8 cellular contexts compared by ENCODE assay signal in the genomic region with DNA sequence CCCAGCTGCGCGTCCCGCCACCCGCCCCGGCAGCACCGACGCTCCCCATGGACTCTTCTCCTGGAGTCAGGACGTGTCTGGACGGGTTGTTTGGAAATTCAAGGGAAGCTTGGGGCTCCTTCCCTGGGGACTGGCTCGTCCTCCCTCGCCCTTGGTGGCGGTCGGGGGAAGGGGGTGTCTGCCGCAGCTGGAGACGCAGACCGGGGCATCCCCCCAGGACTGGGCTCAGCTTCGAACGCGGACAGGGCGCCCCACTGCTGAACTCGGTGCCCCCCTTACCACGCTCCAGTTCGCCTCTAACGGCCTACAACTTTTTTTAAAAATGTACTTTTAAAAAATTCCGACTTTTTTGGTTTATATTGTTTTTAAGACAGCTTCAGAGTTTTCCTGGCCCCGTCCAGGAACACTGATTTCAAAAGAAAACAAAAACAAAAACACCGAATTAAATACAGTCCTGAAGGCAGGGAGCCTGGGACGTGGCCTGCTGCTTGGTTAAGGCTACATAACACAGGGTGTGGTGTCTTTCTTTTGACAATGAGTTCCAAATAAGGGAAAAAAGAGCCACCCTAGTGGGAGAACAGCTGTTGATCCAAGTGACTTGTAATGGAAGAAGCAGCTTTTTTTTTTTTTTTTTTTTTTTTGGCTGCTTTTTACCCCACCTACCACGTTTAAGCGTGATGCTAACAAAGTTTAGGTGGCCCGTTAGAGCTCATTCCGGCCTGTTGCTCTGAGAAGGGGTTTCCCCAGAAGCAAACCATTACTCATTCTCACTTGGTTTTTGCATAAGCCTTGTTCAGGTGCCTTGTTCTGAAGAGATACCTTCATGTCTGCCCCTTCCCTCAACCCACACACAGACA. TPM values are rescaled to one million over a fixed set of nuclear protein-coding genes. Genes with fewer than 3 reads are reported as not detected.
A peak's percentile ranks its signal among the peaks of the same experiment; 100 is the strongest.
DNase-seq lines count a peak whose midpoint lies in the region; ATAC-seq and TF ChIP-seq lines count a peak whose summit lies in the region.

No MANE protein-coding gene starts in this region.

- H3K27ac Mint-ChIP-seq in activated T-cell treated with anti-CD3 and anti-CD28 coated beads, Interleukin-2, amount 50 U/mL, for 72 hours, result no peak overlapping the region

- H3K9me3 Mint-ChIP-seq in activated T-cell treated with anti-CD3 and anti-CD28 coated beads, Interleukin-2, amount 50 U/mL, for 72 hours, result no peaks in the 10 kb centered on the region

- H3K27me3 ChIP-seq in upper lobe of right lung, result no peaks in the 10 kb centered on the region

- no peaks in the 10 kb centered on the region for H3K4me1 ChIP-seq in upper lobe of right lung

- H3K4me1 Mint-ChIP-seq in activated T-cell treated with anti-CD3 and anti-CD28 coated beads, Interleukin-2, amount 50 U/mL, for 72 hours (ENCODE audit: low read depth), result peaks cover 27% of the 10 kb centered on the region

- intact Hi-C loops in upper lobe of right lung (cut with DNase I), result no loop called here

- TF ChIP-seq CTCF in fibroblast of pulmonary artery (IDR thresholded peaks at IDR 0.05; ENCODE audit: low read length, missing control alignments), result no peak
- no peak for TF ChIP-seq CTCF in omental fat pad (IDR thresholded peaks at IDR 0.05)
- TF ChIP-seq CTCF in upper lobe of right lung (IDR thresholded peaks at IDR 0.05), result no peak

- ATAC-seq in GM18517 (IDR thresholded peaks at IDR 0.05; ENCODE audit: unreplicated experiment) (peak; percentile 61), HG02973 (IDR thresholded peaks at IDR 0.05; ENCODE audit: unreplicated experiment) (peak; percentile 65), omental fat pad (ENCODE audit: low FRiP score) (peak; percentile 54), upper lobe of right lung (no peak)
- peak; percentile 68 to 71 for ATAC-seq in activated T-cell treated with anti-CD3 and anti-CD28 coated beads, Interleukin-2, amount 50 U/mL, for 72 hours (replicated peaks in 1 of 2)

- no peaks in the 10 kb centered on the region for H3K36me3 ChIP-seq in upper lobe of right lung

- no peaks in the 10 kb centered on the region for H3K9me3 ChIP-seq in upper lobe of right lung

- peak; percentile 40 for DNase-seq in A172 (ENCODE audit: low spot score)
- peak; percentile 11 for DNase-seq in NCI-H748 treated with DMSO at 0.1 percent for 48 hours (lab: John Stamatoyannopoulos, UW)
- DNase-seq in activated T-cell treated with anti-CD3 and anti-CD28 coated beads, Interleukin-2, amount 50 U/mL, for 72 hours, result peak; percentile 66 to 80
- peak; percentile 80 for DNase-seq in fibroblast of pulmonary artery (ENCODE audit: low read depth)
- DNase-seq in omental fat pad (ENCODE audit: low spot score), result no peak
- DNase-seq in upper lobe of right lung, result no peak

- H3K27me3 Mint-ChIP-seq in activated T-cell treated with anti-CD3 and anti-CD28 coated beads, Interleukin-2, amount 50 U/mL, for 72 hours (ENCODE audit: low read depth), result no peaks in the 10 kb centered on the region

- H3K27ac ChIP-seq in upper lobe of right lung, result peak overlapping the region; percentile 93

- H3K4me3 ChIP-seq in fibroblast of pulmonary artery (replicated peaks; ENCODE audit: low read depth, low read length), result peak overlapping the region; percentile 73
- peak overlapping the region; percentile 79 for H3K4me3 ChIP-seq in upper lobe of right lung

- H3K36me3 Mint-ChIP-seq in activated T-cell treated with anti-CD3 and anti-CD28 coated beads, Interleukin-2, amount 50 U/mL, for 72 hours (ENCODE audit: insufficient read depth in 2 of 2), result peaks cover 2 to 5% of the 10 kb centered on the region in 2 donors

- no peak overlapping the region for H3K4me3 Mint-ChIP-seq in activated T-cell treated with anti-CD3 and anti-CD28 coated beads, Interleukin-2, amount 50 U/mL, for 72 hours

RNA-seq across cellular contexts. Expression of gene DIPK1A, which starts 0.9 kb away (rescaled TPM):
- total RNA-seq in A172 (2014; rRNA removed; shearing (Covaris generic)), result 7.3 and 8.5 TPM in 2 replicates
- 1 to 10 TPM; 8.4 to 9.3 TPM for total RNA-seq in activated T-cell treated with anti-CD3 and anti-CD28 coated beads, Interleukin-2, amount 50 U/mL, for 72 hours
- total RNA-seq in omental fat pad (10 to 100 TPM in 3 of 4 donors, 1 to 10 TPM in 1; 9.1 to 27.2 (median 18.3) TPM), upper lobe of right lung (4.6 TPM)

Comparison
In these comparisons a context has a peak if more than half of its experiments do, and no peak if none do; other contexts are left out.
1. DNase-seq: peak in A172 (single experiment), NCI-H748 treated with DMSO at 0.1 percent for 48 hours (single experiment), activated T-cell treated with anti-CD3 and anti-CD28 coated beads, Interleukin-2, amount 50 U/mL, for 72 hours (2 of 2) and fibroblast of pulmonary artery (single experiment); none in omental fat pad (single experiment) and upper lobe of right lung (single experiment).